ENCODE assay signal across 14 cellular contexts in genomic region chr7:6382797-6383196, GRCh38. TPM values are rescaled to one million over a fixed set of nuclear protein-coding genes. Genes with fewer than 3 reads are reported as not detected.
A peak's percentile ranks its signal among the peaks of the same experiment; 100 is the strongest.
DNase-seq lines count a peak whose midpoint lies in the region; ATAC-seq and TF ChIP-seq lines count a peak whose summit lies in the region.
"Had no signal": no experiment of that assay in that cellular context is flagged by ENCODE, and none has a peak within 500 bp of the region (broad histone marks: within the 10 kb centered on the region; RNA-seq: fewer than 3 reads in every experiment).

No MANE protein-coding gene starts in this region.

- no peaks in the 10 kb centered on the region for H3K27me3 Mint-ChIP-seq in activated naive CD4-positive, alpha-beta T cell treated with anti-CD3 and anti-CD28 coated beads for 36 hours (ENCODE audit: low read depth)
- H3K27me3 Mint-ChIP-seq in activated T-helper 17 cell treated with anti-CD3 and anti-CD28 coated beads, Interleukin-2, amount 50 U/mL, for 72 hours = no peaks in the 10 kb centered on the region
- H3K27me3 Mint-ChIP-seq: activated CD4-positive, alpha-beta memory T cell treated with anti-CD3 and anti-CD28 coated beads for 36 hours; brain had no signal

- TF ChIP-seq CTCF in gastroesophageal sphincter (IDR thresholded peaks at IDR 0.05) (no peak), stomach (IDR thresholded peaks at IDR 0.05) (no peak), uterus (IDR thresholded peaks at IDR 0.05) (no peak)

- CTCF ChIA-PET in activated naive CD4-positive, alpha-beta T cell treated with anti-CD3 and anti-CD28 coated beads for 36 hours (lab: Charles Lee) = no interaction called here

- peaks cover 81% of the 10 kb centered on the region for H3K4me1 Mint-ChIP-seq in activated naive CD4-positive, alpha-beta T cell treated with anti-CD3 and anti-CD28 coated beads for 36 hours (ENCODE audit: low read depth)
- peaks cover 41% of the 10 kb centered on the region for H3K4me1 Mint-ChIP-seq in activated T-helper 17 cell treated with anti-CD3 and anti-CD28 coated beads, Interleukin-2, amount 50 U/mL, for 72 hours

- no peak for DNase-seq in activated naive CD4-positive, alpha-beta T cell treated with anti-CD3 and anti-CD28 coated beads for 36 hours
- DNase-seq in activated naive CD4-positive, alpha-beta T cell treated with anti-CD3 and anti-CD28 coated beads, Interleukin-2, amount 50 U/mL, for 72 hours (ENCODE audit: low spot score in 2 of 2) = no peak
- DNase-seq in stomach (no peak), uterus (no peak), NCI-H2196 treated with DMSO at 0.1 percent for 48 hours (lab: John Stamatoyannopoulos, UW; ENCODE audit: unreplicated experiment) (no peak)
- DNase-seq in stimulated activated CD4-positive, alpha-beta T cell treated with anti-CD3 and anti-CD28 coated beads, Interleukin-12 subunit alpha, Interleukin-12 subunit beta, amount 100 ng/mL, for 4 hours = no peak
- DNase-seq: activated CD4-positive, alpha-beta memory T cell treated with anti-CD3 and anti-CD28 coated beads for 36 hours; NCI-H2107; SHP77 treated with DMSO at 0.1 percent for 48 hours; stimulated activated CD4-positive, alpha-beta T cell treated with anti-CD3 and anti-CD28 coated beads, Interleukin-4, amount 100 ng/mL, for 4 hours had no signal

- H3K36me3 ChIP-seq in gastroesophageal sphincter = peaks cover 0 to 14% of the 10 kb centered on the region in 2 donors
- H3K36me3 ChIP-seq in stomach = peaks cover 6 to 25% (median 19%) of the 10 kb centered on the region in 4 donors
- no peaks in the 10 kb centered on the region for H3K36me3 ChIP-seq in uterus

- H3K27ac Mint-ChIP-seq in activated naive CD4-positive, alpha-beta T cell treated with anti-CD3 and anti-CD28 coated beads for 36 hours = peak overlapping the region; percentile 66
- H3K27ac Mint-ChIP-seq in activated naive CD4-positive, alpha-beta T cell treated with anti-CD3 and anti-CD28 coated beads, Interleukin-2, amount 50 U/mL, for 72 hours = peak overlapping the region in 1 of 2 donors; percentile 72
- peak overlapping the region; percentile 57 for H3K27ac Mint-ChIP-seq in activated T-helper 17 cell treated with anti-CD3 and anti-CD28 coated beads, Interleukin-2, amount 50 U/mL, for 72 hours

- H3K27ac ChIP-seq in gastroesophageal sphincter = peak overlapping the region in 3 of 4 donors; percentile 14 to 74 (median 30)
- H3K27ac ChIP-seq in stomach = peak overlapping the region; percentile 37 to 90 (median 83)
- H3K27ac ChIP-seq in uterus = no peak overlapping the region

- H3K4me1 ChIP-seq in gastroesophageal sphincter = peaks cover 10 to 100% (median 51%) of the 10 kb centered on the region in 3 donors
- peaks cover 74 to 100% (median 93%) of the 10 kb centered on the region in 4 donors for H3K4me1 ChIP-seq in stomach
- H3K4me1 ChIP-seq in uterus = peaks cover 16 to 17% of the 10 kb centered on the region in 2 donors

- TF ChIP-seq POLR2A in gastroesophageal sphincter (IDR thresholded peaks at IDR 0.05) (no peak), stomach (IDR thresholded peaks at IDR 0.05) (no peak), uterus (IDR thresholded peaks at IDR 0.05) (no peak)

- H3K9me3 ChIP-seq in gastroesophageal sphincter (no peaks in the 10 kb centered on the region), stomach (no peaks in the 10 kb centered on the region), uterus (no peaks in the 10 kb centered on the region)

- TF ChIP-seq EP300 in gastroesophageal sphincter (IDR thresholded peaks at IDR 0.05) (no peak), stomach (IDR thresholded peaks at IDR 0.05) (no peak)

- ATAC-seq in activated naive CD4-positive, alpha-beta T cell treated with anti-CD3 and anti-CD28 coated beads, Interleukin-2, amount 50 U/mL, for 72 hours = no peak
- ATAC-seq in activated T-helper 17 cell treated with anti-CD3 and anti-CD28 coated beads, Interleukin-2, amount 50 U/mL, for 72 hours (replicated peaks) = peak; percentile 42
- ATAC-seq in gastroesophageal sphincter = no peak

- H3K4me3 ChIP-seq in gastroesophageal sphincter (no peak overlapping the region), stomach (no peak overlapping the region), uterus (no peak overlapping the region)

- intact Hi-C loops in activated naive CD4-positive, alpha-beta T cell treated with anti-CD3 and anti-CD28 coated beads for 36 hours (cut with micrococcal nuclease) = no loop called here
- intact Hi-C loops in stomach (cut with DNase I; ENCODE audit: low total_unique reads) = no loop called here
- intact Hi-C loops in uterus (cut with DNase I; ENCODE audit: low total_unique reads) = no loop called here

- H3K4me3 Mint-ChIP-seq in activated naive CD4-positive, alpha-beta T cell treated with anti-CD3 and anti-CD28 coated beads for 36 hours = no peak overlapping the region
- peak overlapping the region; percentile 56 for H3K4me3 Mint-ChIP-seq in activated T-helper 17 cell treated with anti-CD3 and anti-CD28 coated beads, Interleukin-2, amount 50 U/mL, for 72 hours
- H3K4me3 Mint-ChIP-seq: activated CD4-positive, alpha-beta memory T cell treated with anti-CD3 and anti-CD28 coated beads for 36 hours; nephron had no signal

- no peaks in the 10 kb centered on the region for H3K27me3 ChIP-seq in gastroesophageal sphincter
- no peaks in the 10 kb centered on the region for H3K27me3 ChIP-seq in stomach
- no peaks in the 10 kb centered on the region for H3K27me3 ChIP-seq in uterus

- no peaks in the 10 kb centered on the region for H3K9me3 Mint-ChIP-seq in activated naive CD4-positive, alpha-beta T cell treated with anti-CD3 and anti-CD28 coated beads for 36 hours
- H3K9me3 Mint-ChIP-seq in activated naive CD4-positive, alpha-beta T cell treated with anti-CD3 and anti-CD28 coated beads, Interleukin-2, amount 50 U/mL, for 72 hours = no peaks in the 10 kb centered on the region
- H3K9me3 Mint-ChIP-seq in activated T-helper 17 cell treated with anti-CD3 and anti-CD28 coated beads, Interleukin-2, amount 50 U/mL, for 72 hours = no peaks in the 10 kb centered on the region
- H3K9me3 Mint-ChIP-seq: activated CD4-positive, alpha-beta memory T cell treated with anti-CD3 and anti-CD28 coated beads for 36 hours; brain; nephron had no signal

- 20 to 55% methylated on average over 4 of the region's 4 CpGs for WGBS in gastroesophageal sphincter (ENCODE audit: low coverage in 1 of 2), 2 donors
- 66 to 88% (median 74%) methylated on average over 4 of the region's 4 CpGs for WGBS in stomach, 5 donors

- peaks cover 20% of the 10 kb centered on the region for H3K36me3 Mint-ChIP-seq in activated naive CD4-positive, alpha-beta T cell treated with anti-CD3 and anti-CD28 coated beads for 36 hours (ENCODE audit: low read depth)
- H3K36me3 Mint-ChIP-seq in activated naive CD4-positive, alpha-beta T cell treated with anti-CD3 and anti-CD28 coated beads, Interleukin-2, amount 50 U/mL, for 72 hours = peaks cover 6 to 20% of the 10 kb centered on the region in 2 donors
- peaks cover 77% of the 10 kb centered on the region for H3K36me3 Mint-ChIP-seq in activated T-helper 17 cell treated with anti-CD3 and anti-CD28 coated beads, Interleukin-2, amount 50 U/mL, for 72 hours (ENCODE audit: low read depth)

RNA-seq across cellular contexts. Expression of gene RAC1, which starts 8.5 kb away (rescaled TPM):
- total RNA-seq in activated naive CD4-positive, alpha-beta T cell treated with anti-CD3 and anti-CD28 coated beads for 36 hours = 100 to 1,000 TPM; 144 to 145 TPM
- total RNA-seq in activated naive CD4-positive, alpha-beta T cell treated with anti-CD3 and anti-CD28 coated beads, Interleukin-2, amount 50 U/mL, for 72 hours = 100 to 1,000 TPM; 118 to 183 TPM
- total RNA-seq in activated T-helper 17 cell treated with anti-CD3 and anti-CD28 coated beads, Interleukin-2, amount 50 U/mL, for 72 hours = 100 to 1,000 TPM in 1 of 2 donors, 10 to 100 TPM in 1; 96.1 to 182 TPM
- 100 to 1,000 TPM; 102 to 170 (median 123) TPM for total RNA-seq in gastroesophageal sphincter
- 100 to 1,000 TPM in 4 of 5 donors, 10 to 100 TPM in 1; 27.4 to 159 (median 118) TPM for total RNA-seq in stomach
- 100 to 1,000 TPM; 190 to 319 (median 302) TPM for polyA plus RNA-seq in stomach
- total RNA-seq in uterus = 100 to 1,000 TPM in 2 of 4 donors, 10 to 100 TPM in 2; 62.5 to 221 (median 106) TPM

RNA-seq across cellular contexts. Expression of gene FAM220A, which starts 34.0 kb away (rescaled TPM):
- 10 to 100 TPM in 1 of 2 experiments, 1 to 10 TPM in 1; 8.1 to 14.7 TPM for total RNA-seq in activated naive CD4-positive, alpha-beta T cell treated with anti-CD3 and anti-CD28 coated beads for 36 hours
- 10 to 100 TPM in 1 of 2 donors, 1 to 10 TPM in 1; 6.6 to 12.4 TPM for total RNA-seq in activated naive CD4-positive, alpha-beta T cell treated with anti-CD3 and anti-CD28 coated beads, Interleukin-2, amount 50 U/mL, for 72 hours
- 10 to 100 TPM; 11.7 to 13.4 TPM for total RNA-seq in activated T-helper 17 cell treated with anti-CD3 and anti-CD28 coated beads, Interleukin-2, amount 50 U/mL, for 72 hours
- total RNA-seq in gastroesophageal sphincter = 10 to 100 TPM; 11.6 to 21.6 (median 18.0) TPM
- 10 to 100 TPM in 2 of 5 donors, 1 to 10 TPM in 3; 3.6 to 92.2 (median 9.2) TPM for total RNA-seq in stomach
- polyA plus RNA-seq in stomach = 1 to 10 TPM; 7.1 to 7.3 (median 7.2) TPM
- total RNA-seq in uterus = 10 to 100 TPM in 2 of 4 donors, 1 to 10 TPM in 2; 1.8 to 35.2 (median 10.8) TPM

Comparison
In these comparisons a context has a peak if more than half of its experiments do, and no peak if none do; other contexts are left out.
1. H3K27ac ChIP-seq: peak in gastroesophageal sphincter (3 of 4) and stomach (5 of 5); none in uterus (0 of 2).